In the genomic region with DNA sequence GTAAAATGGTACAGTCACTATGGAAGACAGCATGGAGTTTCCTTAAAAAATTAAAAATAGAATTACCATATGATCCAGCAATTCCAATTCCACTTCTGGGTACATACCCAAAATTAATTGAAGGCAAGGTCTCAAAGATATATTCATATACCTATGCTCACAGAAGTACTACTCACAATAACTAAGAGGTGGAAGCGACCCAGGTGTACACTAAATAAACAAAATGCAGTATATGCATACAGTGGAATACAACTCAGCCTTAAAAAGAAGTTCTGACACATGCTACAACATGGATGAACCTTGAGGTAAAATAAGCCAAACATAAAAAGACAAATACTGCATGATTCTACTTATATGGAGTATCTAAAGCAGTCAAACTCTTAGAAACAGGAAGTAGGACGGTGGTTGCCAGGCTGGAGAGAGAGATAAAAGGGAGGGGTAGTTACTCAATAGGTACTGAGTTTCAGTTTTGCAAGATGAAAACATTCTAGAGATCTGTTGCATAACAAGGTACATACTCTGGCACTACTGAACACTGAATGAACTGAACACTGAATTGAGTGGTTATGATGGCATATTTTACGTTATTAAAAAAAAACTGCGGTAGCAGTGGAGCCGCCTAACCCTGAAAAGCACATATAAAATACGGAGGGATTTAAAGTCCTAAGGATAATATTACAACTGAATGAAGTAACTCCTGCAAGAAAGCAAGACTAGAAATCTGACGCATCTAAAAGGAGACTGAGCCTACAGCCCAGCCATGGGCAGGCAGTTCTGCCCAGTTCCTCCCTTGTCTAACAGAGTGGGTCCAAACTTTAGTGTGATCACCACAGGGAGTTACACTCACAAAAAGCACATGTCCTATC, we compare ENCODE assay signal across 8 cellular contexts. TPM values are rescaled to one million over a fixed set of nuclear protein-coding genes. Genes with fewer than 3 reads are reported as not detected.
A peak's percentile ranks its signal among the peaks of the same experiment; 100 is the strongest.
DNase-seq lines count a peak whose midpoint lies in the region; ATAC-seq and TF ChIP-seq lines count a peak whose summit lies in the region.

No MANE protein-coding gene starts in this region.

- no peak for TF ChIP-seq POLR2A in erythroblast (IDR thresholded peaks at IDR 0.05; ENCODE audit: low read length)

- H3K4me3 Mint-ChIP-seq in CD4-positive, alpha-beta T cell, result peak overlapping the region; percentile 84
- H3K4me3 Mint-ChIP-seq in activated CD4-positive, alpha-beta T cell treated with anti-CD3 and anti-CD28 coated beads for 36 hours, result peak overlapping the region; percentile 5
- no peak overlapping the region for H3K4me3 Mint-ChIP-seq in progenitor cell of endocrine pancreas (ENCODE audit: low read depth)

- peaks cover 75% of the 10 kb centered on the region for H3K4me1 Mint-ChIP-seq in CD4-positive, alpha-beta T cell (ENCODE audit: low read depth)
- H3K4me1 Mint-ChIP-seq in activated CD4-positive, alpha-beta T cell treated with anti-CD3 and anti-CD28 coated beads for 36 hours, result peaks cover 68% of the 10 kb centered on the region
- peaks cover 5% of the 10 kb centered on the region for H3K4me1 Mint-ChIP-seq in progenitor cell of endocrine pancreas (ENCODE audit: low read depth)

- ATAC-seq in CD4-positive, alpha-beta T cell (ENCODE audit: poor library complexity), result peak; percentile 84
- peak; percentile 94 for ATAC-seq in activated CD4-positive, alpha-beta T cell treated with anti-CD3 and anti-CD28 coated beads for 36 hours

- intact Hi-C loops in CD4-positive, alpha-beta T cell (cut with DNase I, micrococcal nuclease), result loop anchor here (1.0 to 10.0 kb wide), 6 partner anchors 12 to 525 kb away; a partner anchor contains a TSS
- intact Hi-C loops in activated CD4-positive, alpha-beta T cell treated with anti-CD3 and anti-CD28 coated beads for 36 hours (cut with DNase I, micrococcal nuclease), result loop anchor here (1.0 to 10.0 kb wide), 6 partner anchors 13 to 185 kb away; a partner anchor contains a TSS

- H3K27me3 ChIP-seq in CD4-positive, alpha-beta T cell (ENCODE audit: control insufficient read depth, insufficient read depth, low read length), result no peaks in the 10 kb centered on the region

- no peak for TF ChIP-seq CTCF in CD4-positive, alpha-beta T cell (IDR thresholded peaks at IDR 0.05)
- no peak for TF ChIP-seq CTCF in GM20000 (IDR thresholded peaks at IDR 0.05; ENCODE audit: extremely low read depth, missing control alignments)
- TF ChIP-seq CTCF in progenitor cell of endocrine pancreas (IDR thresholded peaks at IDR 0.05; ENCODE audit: unreplicated experiment), result no peak

- DNase-seq in CD4-positive, alpha-beta T cell, result peak; percentile 28 to 65 (median 46)
- peak; percentile 62 for DNase-seq in GM20000 (ENCODE audit: low spot score)
- peak; percentile 61 for DNase-seq in HS-5 (ENCODE audit: low read depth)
- DNase-seq in activated CD4-positive, alpha-beta T cell treated with anti-CD3 and anti-CD28 coated beads for 36 hours, result peak; percentile 70
- peak; percentile 91 for DNase-seq in erythroblast (lab: John Stamatoyannopoulos, UW)
- no peak for DNase-seq in progenitor cell of endocrine pancreas (ENCODE audit: low spot score, unreplicated experiment)
- no peak for DNase-seq in cerebellar nuclear complex (lab: John Stamatoyannopoulos, UW)
- DNase-seq in Ammon's horn (ENCODE audit: low spot score), result no peak

- H3K27ac Mint-ChIP-seq in CD4-positive, alpha-beta T cell, result peak overlapping the region; percentile 86
- peak overlapping the region; percentile 72 for H3K27ac Mint-ChIP-seq in activated CD4-positive, alpha-beta T cell treated with anti-CD3 and anti-CD28 coated beads for 36 hours
- peak overlapping the region; percentile 3 for H3K27ac Mint-ChIP-seq in progenitor cell of endocrine pancreas

- POLR2A ChIA-PET in CD4-positive, alpha-beta T cell (lab: Charles Lee), result interaction anchor here (1.7 to 3.7 kb wide), 4 partner anchors 11 to 69 kb away, joined by 4 to 79 read pairs (median 23); a partner anchor contains a TSS
- POLR2A ChIA-PET in activated CD4-positive, alpha-beta T cell treated with anti-CD3 and anti-CD28 coated beads for 36 hours (lab: Charles Lee), result interaction anchor here (1.4 to 1.5 kb wide), 2 partner anchors 9 to 35 kb away, joined by 4 to 13 read pairs; a partner anchor contains a TSS

- CTCF ChIA-PET in CD4-positive, alpha-beta T cell (lab: Charles Lee), result interaction anchor here (2.4 to 2.5 kb wide), 2 partner anchors 12 to 35 kb away, joined by 19 read pairs; a partner anchor contains a TSS
- CTCF ChIA-PET in activated CD4-positive, alpha-beta T cell treated with anti-CD3 and anti-CD28 coated beads for 36 hours (lab: Charles Lee), result no interaction called here

- H3K9me3 Mint-ChIP-seq in CD4-positive, alpha-beta T cell, result no peaks in the 10 kb centered on the region
- no peaks in the 10 kb centered on the region for H3K9me3 Mint-ChIP-seq in activated CD4-positive, alpha-beta T cell treated with anti-CD3 and anti-CD28 coated beads for 36 hours (ENCODE audit: low read depth)
- H3K9me3 Mint-ChIP-seq in progenitor cell of endocrine pancreas (ENCODE audit: low read depth), result no peaks in the 10 kb centered on the region

- peaks cover 17% of the 10 kb centered on the region for H3K36me3 Mint-ChIP-seq in CD4-positive, alpha-beta T cell (ENCODE audit: low read depth)
- peaks cover 2% of the 10 kb centered on the region for H3K36me3 Mint-ChIP-seq in activated CD4-positive, alpha-beta T cell treated with anti-CD3 and anti-CD28 coated beads for 36 hours (ENCODE audit: low read depth)
- H3K36me3 Mint-ChIP-seq in progenitor cell of endocrine pancreas (ENCODE audit: insufficient read depth), result no peaks in the 10 kb centered on the region

- H3K27ac ChIP-seq in CD4-positive, alpha-beta T cell (ENCODE audit: low read depth, low read length), result peak overlapping the region; percentile 85

- H3K9me3 ChIP-seq in CD4-positive, alpha-beta T cell (ENCODE audit: control insufficient read depth, low read length), result no peaks in the 10 kb centered on the region

- no peaks in the 10 kb centered on the region for H3K27me3 Mint-ChIP-seq in CD4-positive, alpha-beta T cell
- no peaks in the 10 kb centered on the region for H3K27me3 Mint-ChIP-seq in activated CD4-positive, alpha-beta T cell treated with anti-CD3 and anti-CD28 coated beads for 36 hours
- no peaks in the 10 kb centered on the region for H3K27me3 Mint-ChIP-seq in progenitor cell of endocrine pancreas

RNA-seq across cellular contexts. Expression of a gene that starts 12.8 kb away (rescaled TPM):
- 10 to 100 TPM; 31.9 to 35.5 TPM for total RNA-seq in CD4-positive, alpha-beta T cell
- total RNA-seq in activated CD4-positive, alpha-beta T cell treated with anti-CD3 and anti-CD28 coated beads for 36 hours, result 10 to 100 TPM; 23.7 to 27.5 TPM
- total RNA-seq in progenitor cell of endocrine pancreas, result 87.1 and 89.1 TPM in 2 replicates

RNA-seq across cellular contexts. Expression of a gene that starts 21.7 kb away (rescaled TPM):
- total RNA-seq in CD4-positive, alpha-beta T cell, result under 1 TPM in 1 of 2 experiments, not detected in 1; 0.31 TPM
- not detected for total RNA-seq in activated CD4-positive, alpha-beta T cell treated with anti-CD3 and anti-CD28 coated beads for 36 hours
- total RNA-seq in progenitor cell of endocrine pancreas, result not detected in 2 replicates

RNA-seq across cellular contexts. Expression of a gene that starts 35.0 kb away (rescaled TPM):
- 10 to 100 TPM; 56.1 to 58.0 TPM for total RNA-seq in CD4-positive, alpha-beta T cell
- 10 to 100 TPM; 12.9 to 13.4 TPM for total RNA-seq in activated CD4-positive, alpha-beta T cell treated with anti-CD3 and anti-CD28 coated beads for 36 hours
- 18.7 and 20.4 TPM in 2 replicates for total RNA-seq in progenitor cell of endocrine pancreas

RNA-seq across cellular contexts. Expression of a gene that starts 40.7 kb away (rescaled TPM):
- total RNA-seq in CD4-positive, alpha-beta T cell, result not detected
- not detected for total RNA-seq in activated CD4-positive, alpha-beta T cell treated with anti-CD3 and anti-CD28 coated beads for 36 hours
- not detected in 2 replicates for total RNA-seq in progenitor cell of endocrine pancreas

Comparison
In these comparisons a context has a peak if more than half of its experiments do, and no peak if none do; other contexts are left out.
1. DNase-seq: peak in CD4-positive, alpha-beta T cell (10 of 10), GM20000 (single experiment), HS-5 (single experiment), activated CD4-positive, alpha-beta T cell treated with anti-CD3 and anti-CD28 coated beads for 36 hours (single experiment) and erythroblast (2 of 2); none in progenitor cell of endocrine pancreas (single experiment), cerebellar nuclear complex (0 of 2) and Ammon's horn (single experiment).
2. H3K27ac Mint-ChIP-seq: peak in every context shown above with its lines; median percentile 86 in CD4-positive, alpha-beta T cell; 72 in activated CD4-positive, alpha-beta T cell treated with anti-CD3 and anti-CD28 coated beads for 36 hours; 3 in progenitor cell of endocrine pancreas.